In genomic region chr2:37583867-37584266, GRCh38 we compare ENCODE assay signal across 14 cellular contexts.
A peak's percentile ranks its signal among the peaks of the same experiment; 100 is the strongest.
DNase-seq lines count a peak whose midpoint lies in the region; ATAC-seq, FAIRE-seq and TF ChIP-seq lines count a peak whose summit lies in the region.
"Had no signal": no experiment of that assay in that cellular context is flagged by ENCODE, and none has a peak within 500 bp of the region (broad histone marks: within the 10 kb centered on the region; RNA-seq: fewer than 3 reads in every experiment).

No MANE protein-coding gene starts in this region.

- peaks cover 4% of the 10 kb centered on the region for H3K36me3 Mint-ChIP-seq in activated CD4-positive, alpha-beta T cell treated with anti-CD3 and anti-CD28 coated beads for 36 hours (ENCODE audit: low read depth)
- peaks cover 10% of the 10 kb centered on the region for H3K36me3 Mint-ChIP-seq in activated CD8-positive, alpha-beta T cell treated with anti-CD3 and anti-CD28 coated beads, Interleukin-2, amount 10 ng/mL, durations not matched to agents 7 days and 5 days (ENCODE audit: low read depth)

- peaks cover 84% of the 10 kb centered on the region for H3K4me1 Mint-ChIP-seq in activated CD4-positive, alpha-beta T cell treated with anti-CD3 and anti-CD28 coated beads for 36 hours
- peaks cover 66% of the 10 kb centered on the region for H3K4me1 Mint-ChIP-seq in activated CD8-positive, alpha-beta T cell treated with anti-CD3 and anti-CD28 coated beads, Interleukin-2, amount 10 ng/mL, durations not matched to agents 7 days and 5 days (ENCODE audit: low read depth)

- H3K4me3 ChIP-seq in fibroblast of villous mesenchyme (ENCODE audit: low read depth, low read length) = no peak overlapping the region
- peak overlapping the region; percentile 18 for H3K4me3 ChIP-seq in thoracic aorta
- H3K4me3 ChIP-seq: Peyer's patch had no signal

- peaks cover 28 to 49% of the 10 kb centered on the region in 2 donors for H3K4me1 ChIP-seq in thoracic aorta (ENCODE audit: control insufficient read depth in 1 of 2, low read depth in 2 of 2)

- peak overlapping the region; percentile 48 to 58 for H3K27ac ChIP-seq in thoracic aorta

- ATAC-seq in activated CD4-positive, alpha-beta T cell treated with anti-CD3 and anti-CD28 coated beads for 36 hours = no peak
- ATAC-seq in activated CD8-positive, alpha-beta T cell treated with anti-CD3 and anti-CD28 coated beads, Interleukin-2, amount 10 ng/mL, durations not matched to agents 7 days and 5 days = no peak
- no peak for ATAC-seq in thoracic aorta (ENCODE audit: insufficient number of reproducible peaks, low FRiP score, low read depth)
- ATAC-seq in GM19463 (IDR thresholded peaks at IDR 0.05; ENCODE audit: unreplicated experiment) = no peak
- ATAC-seq: right cardiac atrium had no signal

- H3K27me3 Mint-ChIP-seq in activated CD4-positive, alpha-beta T cell treated with anti-CD3 and anti-CD28 coated beads for 36 hours = no peaks in the 10 kb centered on the region
- H3K27me3 Mint-ChIP-seq in activated CD8-positive, alpha-beta T cell treated with anti-CD3 and anti-CD28 coated beads, Interleukin-2, amount 10 ng/mL, durations not matched to agents 7 days and 5 days (ENCODE audit: low read depth) = no peaks in the 10 kb centered on the region
- H3K27me3 Mint-ChIP-seq: activated B cell treated with CpG ODN at 0.5 μM for 24 hours; activated naive CD4-positive, alpha-beta T cell treated with anti-CD3 and anti-CD28 coated beads, Interleukin-2, amount 10 ng/mL, durations not matched to agents 7 days and 5 days had no signal

- FAIRE-seq in GM12891 (lab: Jason Lieb, UNC) = no peak
- FAIRE-seq: GM19239 had no signal

- H3K27ac Mint-ChIP-seq in activated CD4-positive, alpha-beta T cell treated with anti-CD3 and anti-CD28 coated beads for 36 hours = peak overlapping the region; percentile 52
- H3K27ac Mint-ChIP-seq in activated CD8-positive, alpha-beta T cell treated with anti-CD3 and anti-CD28 coated beads, Interleukin-2, amount 10 ng/mL, durations not matched to agents 7 days and 5 days = peak overlapping the region; percentile 14
- H3K27ac Mint-ChIP-seq: activated B cell treated with CpG ODN at 0.5 μM for 24 hours had no signal

- TF ChIP-seq CTCF in fibroblast of villous mesenchyme (IDR thresholded peaks at IDR 0.05; ENCODE audit: insufficient read depth, low read depth, low read length) (no peak), thoracic aorta (IDR thresholded peaks at IDR 0.05) (no peak)

- POLR2A ChIA-PET in activated CD4-positive, alpha-beta T cell treated with anti-CD3 and anti-CD28 coated beads for 36 hours (lab: Charles Lee) = no interaction called here
- POLR2A ChIA-PET in activated CD8-positive, alpha-beta T cell treated with anti-CD3 and anti-CD28 coated beads, Interleukin-2, amount 10 ng/mL, durations not matched to agents 7 days and 5 days (lab: Charles Lee) = interaction anchor here (0.7 kb wide), 1 partner anchor 248 kb away, joined by 3 read pairs; no protein-coding TSS in a partner anchor

- TF ChIP-seq POLR2A in GM12891 (IDR thresholded peaks at IDR 0.05; ENCODE audit: low read depth, low read length) = no peak

- H3K36me3 ChIP-seq in thoracic aorta = no peaks in the 10 kb centered on the region
- H3K36me3 ChIP-seq: Peyer's patch had no signal

- H3K9me3 Mint-ChIP-seq in activated CD4-positive, alpha-beta T cell treated with anti-CD3 and anti-CD28 coated beads for 36 hours (ENCODE audit: low read depth) = peaks cover 7% of the 10 kb centered on the region
- H3K9me3 Mint-ChIP-seq in activated CD8-positive, alpha-beta T cell treated with anti-CD3 and anti-CD28 coated beads, Interleukin-2, amount 10 ng/mL, durations not matched to agents 7 days and 5 days (ENCODE audit: insufficient read depth) = peaks cover 6% of the 10 kb centered on the region

- H3K9me3 ChIP-seq in thoracic aorta = no peaks in the 10 kb centered on the region
- H3K9me3 ChIP-seq: Peyer's patch had no signal

- CTCF ChIA-PET in activated CD4-positive, alpha-beta T cell treated with anti-CD3 and anti-CD28 coated beads for 36 hours (lab: Charles Lee) = interaction anchor here (0.7 to 1.0 kb wide), 2 partner anchors 85 to 426 kb away, joined by 3 read pairs; no protein-coding TSS in a partner anchor
- CTCF ChIA-PET in activated CD8-positive, alpha-beta T cell treated with anti-CD3 and anti-CD28 coated beads, Interleukin-2, amount 10 ng/mL, durations not matched to agents 7 days and 5 days (lab: Charles Lee) = interaction anchor here (1.4 kb wide), 1 partner anchor 293 kb away, joined by 3 read pairs; no protein-coding TSS in a partner anchor

- H3K4me3 Mint-ChIP-seq in activated CD4-positive, alpha-beta T cell treated with anti-CD3 and anti-CD28 coated beads for 36 hours = no peak overlapping the region
- H3K4me3 Mint-ChIP-seq in activated CD8-positive, alpha-beta T cell treated with anti-CD3 and anti-CD28 coated beads, Interleukin-2, amount 10 ng/mL, durations not matched to agents 7 days and 5 days = no peak overlapping the region
- H3K4me3 Mint-ChIP-seq: activated B cell treated with CpG ODN at 0.5 μM for 24 hours had no signal

- no peaks in the 10 kb centered on the region for H3K27me3 ChIP-seq in thoracic aorta (replicated peaks; ENCODE audit: insufficient read depth)
- H3K27me3 ChIP-seq: Peyer's patch had no signal

- intact Hi-C loops in activated CD4-positive, alpha-beta T cell treated with anti-CD3 and anti-CD28 coated beads for 36 hours (cut with DNase I, micrococcal nuclease) = no loop called here

- no peak for DNase-seq in activated CD4-positive, alpha-beta T cell treated with anti-CD3 and anti-CD28 coated beads for 36 hours
- DNase-seq in activated CD4-positive, alpha-beta T cell treated with anti-CD3 and anti-CD28 coated beads, Interleukin-2, amount 50 U/mL, for 4 hours = no peak
- DNase-seq in activated CD8-positive, alpha-beta T cell treated with anti-CD3 and anti-CD28 coated beads, Interleukin-2, amount 10 ng/mL, durations not matched to agents 7 days and 5 days = no peak
- peak; percentile 79 for DNase-seq in fibroblast of villous mesenchyme (ENCODE audit: low read depth)
- no peak for DNase-seq in thoracic aorta (ENCODE audit: low spot score)
- DNase-seq in HPDE6-E6E7 (ENCODE audit: extremely low spot score) = no peak
- no peak for DNase-seq in GM12891 (ENCODE audit: insufficient read length, low spot score)
- DNase-seq: activated B cell treated with CpG ODN at 0.5 μM for 24 hours; activated naive CD4-positive, alpha-beta T cell treated with anti-CD3 and anti-CD28 coated beads, Interleukin-2, amount 10 ng/mL, durations not matched to agents 7 days and 5 days; erythroblast; Peyer's patch had no signal

TF ChIP-seq in GM12891, 5 proteins besides CTCF, POLR2A, EP300 and RAD21:
- TF ChIP-seq POU2F2 (IDR thresholded peaks at IDR 0.05; ENCODE audit: low read depth, low read length) (no peak), TAF1 (IDR thresholded peaks at IDR 0.05; ENCODE audit: low read depth, low read length) (no peak), PAX5 (IDR thresholded peaks at IDR 0.05; ENCODE audit: insufficient read depth, low read length, severe bottlenecking) (no peak), SPI1 (IDR thresholded peaks at IDR 0.05; ENCODE audit: low read depth, low read length) (no peak), POLR2AphosphoS5 (IDR thresholded peaks at IDR 0.05; ENCODE audit: low read depth, low read length) (no peak)
